Comparison of ENCODE assay signal across 1 cellular context in the genomic region with DNA sequence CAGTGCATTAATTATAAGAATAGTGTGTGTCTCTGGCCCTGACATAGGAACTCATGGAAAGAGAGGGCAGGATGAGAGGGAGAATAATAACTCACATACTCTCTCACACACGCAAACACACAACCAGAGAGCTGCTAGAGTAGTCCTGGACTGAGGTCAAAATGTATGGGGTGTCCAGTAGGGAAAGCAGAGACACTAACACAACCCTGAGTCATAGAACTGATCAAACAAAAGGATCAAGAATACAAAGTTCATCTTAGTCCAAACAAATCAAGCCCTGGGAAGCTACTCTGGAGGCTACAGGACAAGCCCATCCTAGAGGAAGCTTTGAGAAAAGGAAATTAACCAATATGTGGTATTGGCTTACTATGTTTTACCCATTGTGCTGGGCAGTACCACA.
A peak's percentile ranks its signal among the peaks of the same experiment; 100 is the strongest.
TF ChIP-seq lines count a peak whose summit lies in the region.

No MANE protein-coding gene starts in this region.

TF ChIP-seq in HepG2, 621 proteins besides CTCF, POLR2A, EP300 and RAD21 (continued from another document and continues in another):
- TF ChIP-seq, protein P1, sequence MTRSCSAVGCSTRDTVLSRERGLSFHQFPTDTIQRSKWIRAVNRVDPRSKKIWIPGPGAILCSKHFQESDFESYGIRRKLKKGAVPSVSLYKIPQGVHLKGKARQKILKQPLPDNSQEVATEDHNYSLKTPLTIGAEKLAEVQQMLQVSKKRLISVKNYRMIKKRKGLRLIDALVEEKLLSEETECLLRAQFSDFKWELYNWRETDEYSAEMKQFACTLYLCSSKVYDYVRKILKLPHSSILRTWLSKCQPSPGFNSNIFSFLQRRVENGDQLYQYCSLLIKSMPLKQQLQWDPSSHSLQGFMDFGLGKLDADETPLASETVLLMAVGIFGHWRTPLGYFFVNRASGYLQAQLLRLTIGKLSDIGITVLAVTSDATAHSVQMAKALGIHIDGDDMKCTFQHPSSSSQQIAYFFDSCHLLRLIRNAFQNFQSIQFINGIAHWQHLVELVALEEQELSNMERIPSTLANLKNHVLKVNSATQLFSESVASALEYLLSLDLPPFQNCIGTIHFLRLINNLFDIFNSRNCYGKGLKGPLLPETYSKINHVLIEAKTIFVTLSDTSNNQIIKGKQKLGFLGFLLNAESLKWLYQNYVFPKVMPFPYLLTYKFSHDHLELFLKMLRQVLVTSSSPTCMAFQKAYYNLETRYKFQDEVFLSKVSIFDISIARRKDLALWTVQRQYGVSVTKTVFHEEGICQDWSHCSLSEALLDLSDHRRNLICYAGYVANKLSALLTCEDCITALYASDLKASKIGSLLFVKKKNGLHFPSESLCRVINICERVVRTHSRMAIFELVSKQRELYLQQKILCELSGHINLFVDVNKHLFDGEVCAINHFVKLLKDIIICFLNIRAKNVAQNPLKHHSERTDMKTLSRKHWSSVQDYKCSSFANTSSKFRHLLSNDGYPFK (CRISPR knock-in tag; IDR thresholded peaks at IDR 0.05; ENCODE audit: borderline replicate concordance), result no peak
- TF ChIP-seq ZNF841 (CRISPR knock-in tag; IDR thresholded peaks at IDR 0.05; ENCODE audit: borderline replicate concordance) (no peak), ZBED4 (CRISPR knock-in tag; IDR thresholded peaks at IDR 0.05; ENCODE audit: borderline replicate concordance) (no peak), ETV5 (CRISPR knock-in tag; IDR thresholded peaks at IDR 0.05; ENCODE audit: borderline replicate concordance) (peak; percentile 7; the same call in 1 of the 2 replicates), ZNF891 (CRISPR knock-in tag; IDR thresholded peaks at IDR 0.05) (no peak), E2F5 (CRISPR knock-in tag; conservative IDR thresholded peaks at IDR 0.05) (no peak), EEA1 (CRISPR knock-in tag; IDR thresholded peaks at IDR 0.05; ENCODE audit: borderline replicate concordance) (no peak), BRF2 (CRISPR knock-in tag; IDR thresholded peaks at IDR 0.05) (no peak), POLR2G (IDR thresholded peaks at IDR 0.05; ENCODE audit: low read depth, low read length) (no peak), KDM6A (CRISPR knock-in tag; IDR thresholded peaks at IDR 0.05; ENCODE audit: low read depth) (0 out of 2 replicates have a peak, but pooled peaks have one; percentile 52), IKZF4 (CRISPR knock-in tag; IDR thresholded peaks at IDR 0.05; ENCODE audit: borderline replicate concordance, low read depth, not compliant biosample characterization) (no peak), RARG (CRISPR knock-in tag; IDR thresholded peaks at IDR 0.05; ENCODE audit: low read depth) (no peak), THYN1 (CRISPR knock-in tag; IDR thresholded peaks at IDR 0.05; ENCODE audit: borderline replicate concordance, low read depth) (no peak), ZNF777 (CRISPR knock-in tag; IDR thresholded peaks at IDR 0.05) (no peak), MED13 (CRISPR knock-in tag; IDR thresholded peaks at IDR 0.05) (no peak), MLLT10 (CRISPR knock-in tag; IDR thresholded peaks at IDR 0.05) (no peak), ZNF747 (CRISPR knock-in tag; IDR thresholded peaks at IDR 0.05; ENCODE audit: borderline replicate concordance) (no peak), TBX3 (IDR thresholded peaks at IDR 0.05; ENCODE audit: borderline replicate concordance) (no peak), ZNF234 (CRISPR knock-in tag; conservative IDR thresholded peaks at IDR 0.05) (no peak), STAG1 (CRISPR knock-in tag; IDR thresholded peaks at IDR 0.05) (peak; percentile 19; the same call in 1 of the 2 replicates), POLR2AphosphoS2 (IDR thresholded peaks at IDR 0.05; ENCODE audit: low read depth, low read length) (no peak), PHB2 (IDR thresholded peaks at IDR 0.05; ENCODE audit: partially characterized antibody) (no peak)
- TF ChIP-seq, protein P2, sequence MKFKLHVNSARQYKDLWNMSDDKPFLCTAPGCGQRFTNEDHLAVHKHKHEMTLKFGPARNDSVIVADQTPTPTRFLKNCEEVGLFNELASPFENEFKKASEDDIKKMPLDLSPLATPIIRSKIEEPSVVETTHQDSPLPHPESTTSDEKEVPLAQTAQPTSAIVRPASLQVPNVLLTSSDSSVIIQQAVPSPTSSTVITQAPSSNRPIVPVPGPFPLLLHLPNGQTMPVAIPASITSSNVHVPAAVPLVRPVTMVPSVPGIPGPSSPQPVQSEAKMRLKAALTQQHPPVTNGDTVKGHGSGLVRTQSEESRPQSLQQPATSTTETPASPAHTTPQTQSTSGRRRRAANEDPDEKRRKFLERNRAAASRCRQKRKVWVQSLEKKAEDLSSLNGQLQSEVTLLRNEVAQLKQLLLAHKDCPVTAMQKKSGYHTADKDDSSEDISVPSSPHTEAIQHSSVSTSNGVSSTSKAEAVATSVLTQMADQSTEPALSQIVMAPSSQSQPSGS (CRISPR knock-in tag; IDR thresholded peaks at IDR 0.05), result peak; percentile 47; the same call in 1 of the 2 replicates
- TF ChIP-seq, protein P3, sequence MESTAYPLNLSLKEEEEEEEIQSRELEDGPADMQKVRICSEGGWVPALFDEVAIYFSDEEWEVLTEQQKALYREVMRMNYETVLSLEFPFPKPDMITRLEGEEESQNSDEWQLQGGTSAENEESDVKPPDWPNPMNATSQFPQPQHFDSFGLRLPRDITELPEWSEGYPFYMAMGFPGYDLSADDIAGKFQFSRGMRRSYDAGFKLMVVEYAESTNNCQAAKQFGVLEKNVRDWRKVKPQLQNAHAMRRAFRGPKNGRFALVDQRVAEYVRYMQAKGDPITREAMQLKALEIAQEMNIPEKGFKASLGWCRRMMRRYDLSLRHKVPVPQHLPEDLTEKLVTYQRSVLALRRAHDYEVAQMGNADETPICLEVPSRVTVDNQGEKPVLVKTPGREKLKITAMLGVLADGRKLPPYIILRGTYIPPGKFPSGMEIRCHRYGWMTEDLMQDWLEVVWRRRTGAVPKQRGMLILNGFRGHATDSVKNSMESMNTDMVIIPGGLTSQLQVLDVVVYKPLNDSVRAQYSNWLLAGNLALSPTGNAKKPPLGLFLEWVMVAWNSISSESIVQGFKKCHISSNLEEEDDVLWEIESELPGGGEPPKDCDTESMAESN (CRISPR knock-in tag; conservative IDR thresholded peaks at IDR 0.05), result no peak
- TF ChIP-seq, protein P4, sequence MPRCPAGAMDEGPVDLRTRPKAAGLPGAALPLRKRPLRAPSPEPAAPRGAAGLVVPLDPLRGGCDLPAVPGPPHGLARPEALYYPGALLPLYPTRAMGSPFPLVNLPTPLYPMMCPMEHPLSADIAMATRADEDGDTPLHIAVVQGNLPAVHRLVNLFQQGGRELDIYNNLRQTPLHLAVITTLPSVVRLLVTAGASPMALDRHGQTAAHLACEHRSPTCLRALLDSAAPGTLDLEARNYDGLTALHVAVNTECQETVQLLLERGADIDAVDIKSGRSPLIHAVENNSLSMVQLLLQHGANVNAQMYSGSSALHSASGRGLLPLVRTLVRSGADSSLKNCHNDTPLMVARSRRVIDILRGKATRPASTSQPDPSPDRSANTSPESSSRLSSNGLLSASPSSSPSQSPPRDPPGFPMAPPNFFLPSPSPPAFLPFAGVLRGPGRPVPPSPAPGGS (CRISPR knock-in tag; IDR thresholded peaks at IDR 0.05), result no peak
- TF ChIP-seq, protein P5, sequence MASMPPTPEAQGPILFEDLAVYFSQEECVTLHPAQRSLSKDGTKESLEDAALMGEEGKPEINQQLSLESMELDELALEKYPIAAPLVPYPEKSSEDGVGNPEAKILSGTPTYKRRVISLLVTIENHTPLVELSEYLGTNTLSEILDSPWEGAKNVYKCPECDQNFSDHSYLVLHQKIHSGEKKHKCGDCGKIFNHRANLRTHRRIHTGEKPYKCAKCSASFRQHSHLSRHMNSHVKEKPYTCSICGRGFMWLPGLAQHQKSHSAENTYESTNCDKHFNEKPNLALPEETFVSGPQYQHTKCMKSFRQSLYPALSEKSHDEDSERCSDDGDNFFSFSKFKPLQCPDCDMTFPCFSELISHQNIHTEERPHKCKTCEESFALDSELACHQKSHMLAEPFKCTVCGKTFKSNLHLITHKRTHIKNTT (CRISPR knock-in tag; IDR thresholded peaks at IDR 0.05), result no peak
- TF ChIP-seq, protein P6, sequence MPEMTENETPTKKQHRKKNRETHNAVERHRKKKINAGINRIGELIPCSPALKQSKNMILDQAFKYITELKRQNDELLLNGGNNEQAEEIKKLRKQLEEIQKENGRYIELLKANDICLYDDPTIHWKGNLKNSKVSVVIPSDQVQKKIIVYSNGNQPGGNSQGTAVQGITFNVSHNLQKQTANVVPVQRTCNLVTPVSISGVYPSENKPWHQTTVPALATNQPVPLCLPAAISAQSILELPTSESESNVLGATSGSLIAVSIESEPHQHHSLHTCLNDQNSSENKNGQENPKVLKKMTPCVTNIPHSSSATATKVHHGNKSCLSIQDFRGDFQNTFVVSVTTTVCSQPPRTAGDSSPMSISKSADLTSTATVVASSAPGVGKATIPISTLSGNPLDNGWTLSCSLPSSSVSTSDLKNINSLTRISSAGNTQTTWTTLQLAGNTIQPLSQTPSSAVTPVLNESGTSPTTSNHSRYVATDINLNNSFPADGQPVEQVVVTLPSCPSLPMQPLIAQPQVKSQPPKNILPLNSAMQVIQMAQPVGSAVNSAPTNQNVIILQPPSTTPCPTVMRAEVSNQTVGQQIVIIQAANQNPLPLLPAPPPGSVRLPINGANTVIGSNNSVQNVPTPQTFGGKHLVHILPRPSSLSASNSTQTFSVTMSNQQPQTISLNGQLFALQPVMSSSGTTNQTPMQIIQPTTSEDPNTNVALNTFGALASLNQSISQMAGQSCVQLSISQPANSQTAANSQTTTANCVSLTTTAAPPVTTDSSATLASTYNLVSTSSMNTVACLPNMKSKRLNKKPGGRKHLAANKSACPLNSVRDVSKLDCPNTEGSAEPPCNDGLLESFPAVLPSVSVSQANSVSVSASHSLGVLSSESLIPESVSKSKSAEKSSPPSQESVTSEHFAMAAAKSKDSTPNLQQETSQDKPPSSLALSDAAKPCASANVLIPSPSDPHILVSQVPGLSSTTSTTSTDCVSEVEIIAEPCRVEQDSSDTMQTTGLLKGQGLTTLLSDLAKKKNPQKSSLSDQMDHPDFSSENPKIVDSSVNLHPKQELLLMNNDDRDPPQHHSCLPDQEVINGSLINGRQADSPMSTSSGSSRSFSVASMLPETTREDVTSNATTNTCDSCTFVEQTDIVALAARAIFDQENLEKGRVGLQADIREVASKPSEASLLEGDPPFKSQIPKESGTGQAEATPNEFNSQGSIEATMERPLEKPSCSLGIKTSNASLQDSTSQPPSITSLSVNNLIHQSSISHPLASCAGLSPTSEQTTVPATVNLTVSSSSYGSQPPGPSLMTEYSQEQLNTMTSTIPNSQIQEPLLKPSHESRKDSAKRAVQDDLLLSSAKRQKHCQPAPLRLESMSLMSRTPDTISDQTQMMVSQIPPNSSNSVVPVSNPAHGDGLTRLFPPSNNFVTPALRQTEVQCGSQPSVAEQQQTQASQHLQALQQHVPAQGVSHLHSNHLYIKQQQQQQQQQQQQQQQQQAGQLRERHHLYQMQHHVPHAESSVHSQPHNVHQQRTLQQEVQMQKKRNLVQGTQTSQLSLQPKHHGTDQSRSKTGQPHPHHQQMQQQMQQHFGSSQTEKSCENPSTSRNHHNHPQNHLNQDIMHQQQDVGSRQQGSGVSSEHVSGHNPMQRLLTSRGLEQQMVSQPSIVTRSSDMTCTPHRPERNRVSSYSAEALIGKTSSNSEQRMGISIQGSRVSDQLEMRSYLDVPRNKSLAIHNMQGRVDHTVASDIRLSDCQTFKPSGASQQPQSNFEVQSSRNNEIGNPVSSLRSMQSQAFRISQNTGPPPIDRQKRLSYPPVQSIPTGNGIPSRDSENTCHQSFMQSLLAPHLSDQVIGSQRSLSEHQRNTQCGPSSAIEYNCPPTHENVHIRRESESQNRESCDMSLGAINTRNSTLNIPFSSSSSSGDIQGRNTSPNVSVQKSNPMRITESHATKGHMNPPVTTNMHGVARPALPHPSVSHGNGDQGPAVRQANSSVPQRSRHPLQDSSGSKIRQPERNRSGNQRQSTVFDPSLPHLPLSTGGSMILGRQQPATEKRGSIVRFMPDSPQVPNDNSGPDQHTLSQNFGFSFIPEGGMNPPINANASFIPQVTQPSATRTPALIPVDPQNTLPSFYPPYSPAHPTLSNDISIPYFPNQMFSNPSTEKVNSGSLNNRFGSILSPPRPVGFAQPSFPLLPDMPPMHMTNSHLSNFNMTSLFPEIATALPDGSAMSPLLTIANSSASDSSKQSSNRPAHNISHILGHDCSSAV (CRISPR knock-in tag; IDR thresholded peaks at IDR 0.05; ENCODE audit: borderline replicate concordance), result no peak
